In genomic region chr5:67371924-67372323, GRCh38 we compare ENCODE assay signal across 30 cellular contexts.
"Had no signal": no experiment of that assay in that cellular context is flagged by ENCODE, and none has a peak within 500 bp of the region (broad histone marks: within the 10 kb centered on the region; RNA-seq: fewer than 3 reads in every experiment).

No MANE protein-coding gene starts in this region.

- H3K4me1 ChIP-seq: psoas muscle, spleen, suprapubic skin, testis, tibial artery, transverse colon, upper lobe of right lung, uterus had no signal

- H3K36me3 ChIP-seq: neural progenitor cell, ovary, spleen, suprapubic skin, tibial artery, transverse colon, upper lobe of right lung, uterus had no signal

- H3K27ac ChIP-seq: neural progenitor cell, ovary, parathyroid adenoma, psoas muscle, skin epidermis, spleen, suprapubic skin, testis, tibial artery, transverse colon, upper lobe of right lung, uterus had no signal

- H3K27me3 ChIP-seq: neural progenitor cell, ovary, spleen, suprapubic skin, testis, tibial artery, transverse colon, upper lobe of right lung, uterus had no signal

- H3K9me3 ChIP-seq: ovary, psoas muscle, spleen, suprapubic skin, testis, tibial artery, transverse colon, upper lobe of right lung, uterus had no signal

- DNase-seq: naive thymus-derived CD8-positive, alpha-beta T cell; nephron progenitor cell; occipital lobe; ovary; posterior cingulate gyrus; psoas muscle; right cardiac atrium; spleen; stimulated activated CD4-positive, alpha-beta T cell treated with anti-CD3 and anti-CD28 coated beads, Interleukin-12 subunit alpha, Interleukin-12 subunit beta, amount 100 ng/mL, for 4 hours; stimulated activated CD4-positive, alpha-beta T cell treated with anti-CD3 and anti-CD28 coated beads, Interleukin-1b, Interleukin-23, amount 100 ng/mL, for 48 hours; stimulated activated CD4-positive, alpha-beta T cell treated with anti-CD3 and anti-CD28 coated beads, Interleukin-4, amount 100 ng/mL, for 1 hour; stimulated activated CD4-positive, alpha-beta T cell treated with anti-CD3 and anti-CD28 coated beads, Interleukin-4, amount 100 ng/mL, for 4 hours; stimulated activated CD8-positive, alpha-beta memory T cell treated with anti-CD3 and anti-CD28 coated beads, Interleukin-4, amount 100 ng/mL, for 48 hours; stimulated activated naive CD4-positive, alpha-beta T cell; stimulated activated naive CD8-positive, alpha-beta T cell treated with anti-CD3 and anti-CD28 coated beads, Interleukin-15, amount 100 ng/mL, for 72 hours; stimulated activated naive CD8-positive, alpha-beta T cell treated with anti-CD3 and anti-CD28 coated beads, Interleukin-15, Interleukin-2, amounts not matched to agents 100 U/mL and 50 U/mL, for 24 hours; substantia nigra; testis; tibial artery; transverse colon; upper lobe of right lung; uterus had no signal

- H2AFZ ChIP-seq: neural progenitor cell, parathyroid adenoma had no signal

- ATAC-seq: naive thymus-derived CD8-positive, alpha-beta T cell; natural killer cell treated with Interleukin-12 subunit alpha and Interleukin-12 subunit beta and Interleukin-15 and Interleukin-18, amount 100 ng/mL, for 72 hours; psoas muscle; right cardiac atrium; sciatic nerve; stimulated activated memory B cell treated with anti-CD40 and anti-IgM and Interleukin-4, amounts not matched to agents 10 μg/mL and 1 μg/mL and 100 μg/mL, for 72 hours; stimulated activated naive CD8-positive, alpha-beta T cell treated with anti-CD3 and anti-CD28 coated beads, Interleukin-15, amount 100 ng/mL, for 72 hours; stimulated activated naive CD8-positive, alpha-beta T cell treated with anti-CD3 and anti-CD28 coated beads, Interleukin-15, Interleukin-2, amounts not matched to agents 100 U/mL and 50 U/mL, for 24 hours; upper lobe of right lung had no signal

- H3K4me3 ChIP-seq: neural progenitor cell, ovary, psoas muscle, skin epidermis, smooth muscle cell, spleen, suprapubic skin, testis, tibial artery, transverse colon, upper lobe of right lung, uterus had no signal

- H3K4me2 ChIP-seq: neural progenitor cell, smooth muscle cell had no signal

- H3K9ac ChIP-seq: neural progenitor cell, parathyroid adenoma had no signal
